In the genomic region with DNA sequence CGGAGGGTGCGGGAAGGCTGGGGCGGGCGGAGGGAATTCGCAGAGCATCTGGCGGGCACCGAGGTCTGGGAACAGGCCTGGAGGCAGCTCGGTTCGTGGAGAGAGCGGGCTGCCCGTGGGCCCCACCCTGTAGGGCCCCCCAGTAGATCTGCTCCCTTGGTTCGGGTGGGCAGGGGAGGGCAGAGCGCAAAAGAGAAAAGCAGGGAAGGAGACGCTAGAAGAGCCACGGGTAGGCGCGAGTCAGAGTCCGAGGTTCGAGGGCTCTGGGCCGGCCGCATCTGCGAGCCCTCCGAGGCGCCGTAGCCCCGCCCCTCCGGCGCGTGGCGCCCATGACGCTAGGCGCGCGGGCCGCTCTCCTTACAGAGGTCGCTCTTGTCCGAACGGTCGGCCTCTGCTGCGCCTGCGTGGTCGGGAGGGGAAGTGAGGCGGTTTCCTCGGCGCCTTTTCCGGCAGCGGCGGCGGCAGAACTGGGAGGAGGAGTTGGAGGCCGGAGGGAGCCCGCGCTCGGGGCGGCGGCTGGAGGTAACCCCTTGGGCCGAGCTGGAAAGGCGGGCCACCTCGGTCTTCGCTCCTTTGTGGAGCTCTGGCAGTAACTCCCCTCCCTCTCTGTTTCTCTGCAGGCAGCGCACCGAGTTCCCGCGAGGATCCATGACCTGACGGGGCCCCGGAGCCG, we compare ENCODE assay signal across 8 cellular contexts. TPM values are rescaled to one million over a fixed set of nuclear protein-coding genes. Genes with fewer than 3 reads are reported as not detected.
A peak's percentile ranks its signal among the peaks of the same experiment; 100 is the strongest.
DNase-seq lines count a peak whose midpoint lies in the region; ATAC-seq and TF ChIP-seq lines count a peak whose summit lies in the region.

A gene (plus strand): TSS at position 447 of the 673 bp plus-strand sequence. CDS start 655 bp downstream, outside the sequence.

- H3K27me3 ChIP-seq in kidney epithelial cell (ENCODE audit: control insufficient read depth, insufficient read depth, low read length) = no peaks in the 10 kb centered on the region

- TF ChIP-seq CTCF in kidney epithelial cell (IDR thresholded peaks at IDR 0.05; ENCODE audit: insufficient read depth, low read length, poor library complexity, severe bottlenecking) = no peak

- DNase-seq in AML-193 (lab: John Stamatoyannopoulos, UW) (peak; percentile 90 to 92), NCI-H460 (ENCODE audit: extremely low read depth, low read depth) (peak; percentile 97), cerebellum (ENCODE audit: low spot score) (peak; percentile 95), kidney epithelial cell (ENCODE audit: low read depth) (peak; percentile 85)
- DNase-seq in activated CD4-positive, alpha-beta T cell treated with anti-CD3 and anti-CD28 coated beads for 1 hour = peak; percentile 93
- DNase-seq in stimulated activated CD4-positive, alpha-beta T cell treated with anti-CD3 and anti-CD28 coated beads, Interleukin-15, amount 100 ng/mL, for 48 hours (ENCODE audit: low read depth in 2 of 2) = peak; percentile 95 to 97

- ATAC-seq in GM19043 (IDR thresholded peaks at IDR 0.05; ENCODE audit: low read depth, unreplicated experiment) = peak; percentile 87
- ATAC-seq in HG03378 (IDR thresholded peaks at IDR 0.05; ENCODE audit: unreplicated experiment) = peak; percentile 69

- no peaks in the 10 kb centered on the region for H3K36me3 ChIP-seq in kidney epithelial cell (ENCODE audit: control insufficient read depth, insufficient read depth, low read length)

- H3K4me3 ChIP-seq in kidney epithelial cell (ENCODE audit: low read depth, low read length) = peak within 1 kb of the TSS; percentile 94

RNA-seq across cellular contexts. Expression of the gene that starts here (rescaled TPM):
- 47.8 and 54.4 TPM in 2 replicates for total RNA-seq in NCI-H460 (2014; rRNA removed; shearing (Covaris generic))
- polyA plus RNA-seq in NCI-H460 (2014; cell fraction: nucleus; rRNA removed) = 23.8 and 26.6 TPM in 2 replicates
- total RNA-seq in cerebellum (37.3 TPM), kidney epithelial cell (69.6 and 76.3 TPM in 2 replicates)

Comparison
In these comparisons a context has a peak if more than half of its experiments do, and no peak if none do; other contexts are left out.
1. Peak in every context shown above with its lines: DNase-seq, ATAC-seq and H3K4me3 ChIP-seq.